2 cellular contexts compared by ENCODE assay signal in genomic region chr16:84216144-84216543, GRCh38. TPM values are rescaled to one million over a fixed set of nuclear protein-coding genes. Genes with fewer than 3 reads are reported as not detected.
"Had no signal": no experiment of that assay in that cellular context is flagged by ENCODE, and none has a peak within 500 bp of the region (broad histone marks: within the 10 kb centered on the region; RNA-seq: fewer than 3 reads in every experiment).

No MANE protein-coding gene starts in this region.

RNA-seq across cellular contexts. Expression of gene KCNG4, which starts 23.7 kb away (rescaled TPM):
- total RNA-seq: G401, GM12878 had no signal
- polyA plus RNA-seq: GM12878 had no signal

RNA-seq across cellular contexts. Expression of gene ADAD2, which starts 25.2 kb away (rescaled TPM):
- total RNA-seq: G401 had no signal
